8 cellular contexts compared by ENCODE assay signal in the genomic region with DNA sequence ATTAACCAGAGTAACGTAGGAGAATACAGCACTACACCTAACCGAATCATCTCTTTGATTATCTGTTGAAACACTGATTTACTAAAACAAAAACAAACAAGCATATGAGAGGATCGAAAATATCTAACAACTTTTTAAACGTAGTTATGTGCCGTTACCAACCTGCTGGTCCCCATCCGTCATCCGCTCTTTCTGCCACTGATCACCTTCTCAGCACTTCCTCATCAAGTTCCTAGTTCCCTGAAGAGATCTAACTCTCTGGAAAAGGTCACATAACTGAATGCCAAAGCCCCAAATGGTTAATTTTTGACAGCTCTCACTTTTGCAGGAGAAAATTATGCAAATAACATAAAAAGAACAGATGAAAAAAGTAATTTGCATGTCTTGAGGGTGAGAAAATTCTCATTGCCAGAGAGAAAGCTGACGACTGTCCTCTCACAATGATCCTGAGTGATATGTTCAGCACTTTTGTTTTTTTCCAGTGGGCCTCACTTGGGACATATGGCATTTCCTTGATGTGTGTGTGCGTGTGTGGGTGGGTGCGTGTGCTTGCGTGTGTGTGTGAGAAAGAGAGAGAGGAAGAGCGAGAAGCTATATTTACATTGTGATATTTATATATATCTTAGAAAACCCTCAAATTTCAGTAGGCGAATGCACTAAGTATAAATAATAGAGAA. TPM values are rescaled to one million over a fixed set of nuclear protein-coding genes. Genes with fewer than 3 reads are reported as not detected.
DNase-seq lines count a peak whose midpoint lies in the region; ATAC-seq, FAIRE-seq and TF ChIP-seq lines count a peak whose summit lies in the region.
"Not testable (repeated sequence)": the region's sequence is repeated elsewhere in the genome, so short reads cannot be mapped to it uniquely, and the experiment has no call there.

No MANE protein-coding gene starts in this region.

- H3K9me2 ChIP-seq in SU-DHL-6 (replicated peaks; ENCODE audit: insufficient read depth, low read length) = not testable (repeated sequence)

- not testable (repeated sequence) for H3K27ac ChIP-seq in SU-DHL-6 (ENCODE audit: low read depth, low read length); HepG2 (ENCODE audit: extremely low read length, insufficient read depth, low read length)

- ATAC-seq in GM19324 (IDR thresholded peaks at IDR 0.05; ENCODE audit: low FRiP score, unreplicated experiment) (peak; percentile 16), HG02870 (IDR thresholded peaks at IDR 0.05; ENCODE audit: unreplicated experiment) (peak; percentile 21), HepG2 (peak; percentile 32)
- ATAC-seq in activated naive CD8-positive, alpha-beta T cell treated with anti-CD3 and anti-CD28 coated beads, Interleukin-2, amount 10 ng/mL, durations not matched to agents 7 days and 5 days (ENCODE audit: low read depth); stimulated activated memory B cell treated with anti-CD40 and anti-IgM and Interleukin-4, amounts not matched to agents 10 μg/mL and 1 μg/mL and 100 μg/mL, for 72 hours: not testable (repeated sequence)

- H3K4me1 ChIP-seq in HepG2 (ENCODE audit: insufficient read depth, low read length) = peaks cover 11% of the 10 kb centered on the region

- BruUV-seq in HepG2 (replicated peaks; lab: Mats Ljungman, UMichigan) = not testable (repeated sequence)

- POLR2A ChIA-PET in activated naive CD8-positive, alpha-beta T cell treated with anti-CD3 and anti-CD28 coated beads, Interleukin-2, amount 10 ng/mL, durations not matched to agents 7 days and 5 days (lab: Charles Lee); HepG2 (lab: Yijun Ruan, JAX): not testable (repeated sequence)

- not testable (repeated sequence) for H3K27me3 ChIP-seq in SU-DHL-6 (ENCODE audit: low read length); HepG2 (ENCODE audit: control insufficient read depth in 1 of 2, insufficient read depth in 2 of 2, low read length in 2 of 2)

- CTCF ChIA-PET in HepG2 (lab: Yijun Ruan, JAX; ENCODE audit: low intra/inter-chr PET ratio, low total read pairs) = not testable (repeated sequence)

- peak overlapping the region; percentile 73 for H2AFZ ChIP-seq in SU-DHL-6 (ENCODE audit: low read depth, low read length, severe bottlenecking)
- H2AFZ ChIP-seq in HepG2 (ENCODE audit: low read length) = not testable (repeated sequence)

- not testable (repeated sequence) for TF ChIP-seq CTCF in D721Med (IDR thresholded peaks at IDR 0.05; ENCODE audit: insufficient read depth, missing control alignments); SU-DHL-6 (IDR thresholded peaks at IDR 0.05; ENCODE audit: insufficient read depth, low read length, poor library complexity, severe bottlenecking); HepG2 (CRISPR knock-in tag; IDR thresholded peaks at IDR 0.05)

- not testable (repeated sequence) for H3K9me3 Mint-ChIP-seq in activated naive CD8-positive, alpha-beta T cell treated with anti-CD3 and anti-CD28 coated beads, Interleukin-2, amount 10 ng/mL, durations not matched to agents 7 days and 5 days; stimulated activated memory B cell treated with anti-CD40 and anti-IgM and Interleukin-4, amounts not matched to agents 10 μg/mL and 1 μg/mL and 100 μg/mL, for 72 hours

- H3K4me3 ChIP-seq in SU-DHL-6 (ENCODE audit: insufficient read depth, low read length, poor library complexity, severe bottlenecking) = peak overlapping the region; percentile 42
- not testable (repeated sequence) for H3K4me3 ChIP-seq in HepG2 (replicated peaks in 1 of 3; ENCODE audit: insufficient read depth in 1 of 3, low read depth in 2 of 3, low read length in 3 of 3)

- not testable (repeated sequence) for H3K27ac Mint-ChIP-seq in activated naive CD8-positive, alpha-beta T cell treated with anti-CD3 and anti-CD28 coated beads, Interleukin-2, amount 10 ng/mL, durations not matched to agents 7 days and 5 days; stimulated activated memory B cell treated with anti-CD40 and anti-IgM and Interleukin-4, amounts not matched to agents 10 μg/mL and 1 μg/mL and 100 μg/mL, for 72 hours

- not testable (repeated sequence) for H4K20me1 ChIP-seq in SU-DHL-6 (ENCODE audit: low read depth, low read length); HepG2 (ENCODE audit: insufficient read depth, low read length)

- TF ChIP-seq EP300 in HepG2 (IDR thresholded peaks at IDR 0.05; ENCODE audit: low read depth in 2 of 2, low read length in 2 of 2); HepG2 (CRISPR knock-in tag; IDR thresholded peaks at IDR 0.05; ENCODE audit: borderline replicate concordance): not testable (repeated sequence)

- H3K27me3 Mint-ChIP-seq in activated naive CD8-positive, alpha-beta T cell treated with anti-CD3 and anti-CD28 coated beads, Interleukin-2, amount 10 ng/mL, durations not matched to agents 7 days and 5 days = peaks cover 39% of the 10 kb centered on the region
- H3K27me3 Mint-ChIP-seq in stimulated activated memory B cell treated with anti-CD40 and anti-IgM and Interleukin-4, amounts not matched to agents 10 μg/mL and 1 μg/mL and 100 μg/mL, for 72 hours = peaks cover 11% of the 10 kb centered on the region

- WGBS in HepG2 (ENCODE audit: low lambda C conversion rate) = 30% methylated on average over 13 of the region's 13 CpGs

- H3K4me2 ChIP-seq in SU-DHL-6 (ENCODE audit: low read depth, low read length, poor library complexity, severe bottlenecking) = peak overlapping the region; percentile 53
- peak overlapping the region; percentile 12; the same call in 1 of the 2 replicates for H3K4me2 ChIP-seq in HepG2 (ENCODE audit: low read depth, low read length)

- not testable (repeated sequence) for TF ChIP-seq POLR2A in HepG2 (IDR thresholded peaks at IDR 0.05; ENCODE audit: insufficient read depth in 1 of 2, low read depth in 2 of 2, low read length in 2 of 2)

- H3K79me2 ChIP-seq in SU-DHL-6 (ENCODE audit: insufficient read depth, low read length); HepG2 (ENCODE audit: insufficient read depth, low read length): not testable (repeated sequence)

- not testable (repeated sequence) for TF ChIP-seq RAD21 in HepG2 (CRISPR knock-in tag; IDR thresholded peaks at IDR 0.05)

- intact Hi-C loops in HepG2 (cut with micrococcal nuclease; ENCODE audit: unreplicated experiment) = not testable (repeated sequence)

- H3K36me3 ChIP-seq in SU-DHL-6 (ENCODE audit: low read length); HepG2 (replicated peaks in 1 of 2; ENCODE audit: control insufficient read depth in 1 of 2, insufficient read depth in 2 of 2, low read length in 2 of 2): not testable (repeated sequence)

- DNase-seq in D721Med (ENCODE audit: insufficient read length, low spot score); activated naive CD8-positive, alpha-beta T cell treated with anti-CD3 and anti-CD28 coated beads, Interleukin-2, amount 10 ng/mL, durations not matched to agents 7 days and 5 days; HepG2 (ENCODE audit: low spot score): not testable (repeated sequence)
- DNase-seq in NCI-H1105 treated with DMSO at 0.1 percent for 48 hours (lab: John Stamatoyannopoulos, UW) = peak; percentile 15

- not testable (repeated sequence) for H3F3A ChIP-seq in SU-DHL-6 (ENCODE audit: insufficient read depth)

- not testable (repeated sequence) for H3K9me3 ChIP-seq in SU-DHL-6 (ENCODE audit: insufficient read depth, low read length); HepG2 (ENCODE audit: low read length)

- not testable (repeated sequence) for H3K36me3 Mint-ChIP-seq in activated naive CD8-positive, alpha-beta T cell treated with anti-CD3 and anti-CD28 coated beads, Interleukin-2, amount 10 ng/mL, durations not matched to agents 7 days and 5 days; stimulated activated memory B cell treated with anti-CD40 and anti-IgM and Interleukin-4, amounts not matched to agents 10 μg/mL and 1 μg/mL and 100 μg/mL, for 72 hours

- H3K9ac ChIP-seq in SU-DHL-6 (ENCODE audit: low read length) = peak overlapping the region; percentile 29; the same call in 1 of the 2 replicates
- H3K9ac ChIP-seq in HepG2 (ENCODE audit: insufficient read depth, low read depth, low read length) = not testable (repeated sequence)

- H3K4me3 Mint-ChIP-seq in activated naive CD8-positive, alpha-beta T cell treated with anti-CD3 and anti-CD28 coated beads, Interleukin-2, amount 10 ng/mL, durations not matched to agents 7 days and 5 days = peak overlapping the region; percentile 59
- H3K4me3 Mint-ChIP-seq in stimulated activated memory B cell treated with anti-CD40 and anti-IgM and Interleukin-4, amounts not matched to agents 10 μg/mL and 1 μg/mL and 100 μg/mL, for 72 hours = peak overlapping the region; percentile 51

- H3K4me1 Mint-ChIP-seq in activated naive CD8-positive, alpha-beta T cell treated with anti-CD3 and anti-CD28 coated beads, Interleukin-2, amount 10 ng/mL, durations not matched to agents 7 days and 5 days; stimulated activated memory B cell treated with anti-CD40 and anti-IgM and Interleukin-4, amounts not matched to agents 10 μg/mL and 1 μg/mL and 100 μg/mL, for 72 hours: not testable (repeated sequence)

- FAIRE-seq in D721Med (lab: Jason Lieb, UNC) = peak; percentile 53
- not testable (repeated sequence) for FAIRE-seq in HepG2 (lab: Jason Lieb, UNC)

- in situ Hi-C loops in HepG2 (cut with HindIII; ENCODE audit: extremely low pct_ligation_motif_present, low pct_unique_long_range_greater_than_20kb) = not testable (repeated sequence)

RNA-seq across cellular contexts. Expression of a gene that starts 8.8 kb away (rescaled TPM):
- 10 to 100 TPM; 36.4 to 37.5 TPM for total RNA-seq in activated naive CD8-positive, alpha-beta T cell treated with anti-CD3 and anti-CD28 coated beads, Interleukin-2, amount 10 ng/mL, durations not matched to agents 7 days and 5 days
- 22.4 and 30.5 TPM in 2 replicates for total RNA-seq in HepG2 (2016; rRNA removed; fragmentation: Illumina TruSeq; extraction: Trizol)
- 4.5 and 5.1 TPM in 2 replicates for total RNA-seq in HepG2 (2016; cell fraction: cytosol; rRNA removed; fragmentation: Illumina TruSeq; extraction: Trizol; ENCODE audit: low read depth)
- total RNA-seq in HepG2 (2016; cell fraction: insoluble cytoplasmic fraction; rRNA removed; fragmentation: Illumina TruSeq; extraction: Trizol) = 21.4 and 29.0 TPM in 2 replicates
- total RNA-seq in HepG2 (2016; cell fraction: membrane; rRNA removed; fragmentation: Illumina TruSeq; extraction: Trizol) = 7.2 and 8.7 TPM in 2 replicates
- 38.9 and 39.1 TPM in 2 replicates for total RNA-seq in HepG2 (2016; cell fraction: nucleus; rRNA removed; fragmentation: Illumina TruSeq; extraction: Trizol)
- polyA plus RNA-seq in HepG2 (2011; rRNA removed) = 8.6 and 10.2 TPM in 2 replicates
- polyA plus RNA-seq in HepG2 (2011; cell fraction: cytosol; rRNA removed) = 3.0 and 5.4 TPM in 2 replicates
- 9.1 and 9.7 TPM in 2 replicates for polyA plus RNA-seq in HepG2 (2011; cell fraction: nucleus; rRNA removed)
- 9.9 and 11.2 TPM in 2 replicates for polyA plus RNA-seq in HepG2 (2012)
- polyA plus RNA-seq in HepG2 (2016; cell fraction: cytosol; fragmentation: Illumina TruSeq; extraction: Trizol; ENCODE audit: low read depth) = 0.54 and 0.57 TPM in 2 replicates
- 15.8 and 16.9 TPM in 2 replicates for polyA plus RNA-seq in HepG2 (2016; cell fraction: insoluble cytoplasmic fraction; fragmentation: Illumina TruSeq; extraction: Trizol; ENCODE audit: low read depth)
- 1.6 and 1.8 TPM in 2 replicates for polyA plus RNA-seq in HepG2 (2016; cell fraction: membrane; fragmentation: Illumina TruSeq; extraction: Trizol; ENCODE audit: low read depth)
- 32.7 and 34.2 TPM in 2 replicates for polyA plus RNA-seq in HepG2 (2016; cell fraction: nucleus; fragmentation: Illumina TruSeq; extraction: Trizol; ENCODE audit: insufficient read depth, low read depth)
- polyA minus RNA-seq in HepG2 (2011; rRNA and poly(A)+ RNA removed; ENCODE audit: low replicate concordance) = 9.6 and 16.3 TPM in 2 replicates
- polyA minus RNA-seq in HepG2 (2011; cell fraction: cytosol; rRNA and poly(A)+ RNA removed) = 10.8 and 13.7 TPM in 2 replicates
- polyA minus RNA-seq in HepG2 (2011; cell fraction: nucleus; rRNA and poly(A)+ RNA removed) = 38.8 and 42.8 TPM in 2 replicates
